Comparison of ENCODE assay signal across 10 cellular contexts in the genomic region with DNA sequence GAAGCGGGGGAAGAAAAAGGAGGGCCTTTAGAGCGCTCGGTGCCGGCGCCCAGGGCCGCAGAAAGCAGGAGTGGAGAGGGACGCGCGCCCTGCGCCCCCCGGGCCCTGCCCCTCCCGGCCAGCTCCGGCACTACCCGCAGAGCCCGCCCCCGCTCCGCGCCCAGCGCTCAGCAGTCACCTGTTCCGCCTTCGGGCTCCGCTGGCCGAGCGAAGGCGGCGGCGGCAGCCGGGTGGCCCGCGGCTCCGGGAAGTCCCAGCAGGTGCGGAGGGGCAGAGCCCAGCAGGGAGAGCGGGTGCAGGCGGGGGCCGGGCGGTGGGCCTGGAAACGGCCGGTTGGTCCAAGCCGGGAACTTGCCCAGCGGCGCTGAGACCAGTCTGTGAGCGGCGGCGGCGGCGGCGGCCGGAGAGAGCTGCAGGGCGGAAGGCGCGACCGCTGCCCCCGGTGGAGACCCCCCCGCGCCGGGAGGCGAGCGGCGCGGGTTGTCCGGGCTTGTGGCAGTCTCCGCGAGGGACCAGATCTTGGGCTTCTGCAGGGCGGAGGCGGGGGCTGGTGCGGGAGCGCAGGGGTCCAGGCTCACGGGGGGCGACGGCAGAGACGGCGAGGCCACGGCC. TPM values are rescaled to one million over a fixed set of nuclear protein-coding genes. Genes with fewer than 3 reads are reported as not detected.
DNase-seq lines count a peak whose midpoint lies in the region; ATAC-seq and TF ChIP-seq lines count a peak whose summit lies in the region.
"Had no signal": no experiment of that assay in that cellular context is flagged by ENCODE, and none has a peak within 500 bp of the region (broad histone marks: within the 10 kb centered on the region; RNA-seq: fewer than 3 reads in every experiment).

No MANE protein-coding gene starts in this region.

- ATAC-seq in HG03520 (IDR thresholded peaks at IDR 0.05; ENCODE audit: unreplicated experiment), result no peak
- ATAC-seq in naive thymus-derived CD8-positive, alpha-beta T cell, result no peak
- ATAC-seq: naive thymus-derived CD4-positive, alpha-beta T cell had no signal

- H3K4me3 Mint-ChIP-seq in progenitor cell of endocrine pancreas (ENCODE audit: low read depth), result peak overlapping the region; percentile 66
- H3K4me3 Mint-ChIP-seq in naive thymus-derived CD8-positive, alpha-beta T cell, result peak overlapping the region in 1 of 10 donors; percentile 68

- peaks cover 80% of the 10 kb centered on the region for H3K27me3 Mint-ChIP-seq in progenitor cell of endocrine pancreas
- peaks cover 38 to 85% (median 62%) of the 10 kb centered on the region in 5 donors for H3K27me3 Mint-ChIP-seq in naive thymus-derived CD8-positive, alpha-beta T cell

- H3K4me1 ChIP-seq in ES-I3 (ENCODE audit: insufficient read depth, low read length) (no peaks in the 10 kb centered on the region; the same call in 1 of the 2 replicates), tibial nerve (peaks cover 0 to 67% (median 10%) of the 10 kb centered on the region in 4 donors)

- H3K36me3 Mint-ChIP-seq in progenitor cell of endocrine pancreas (ENCODE audit: insufficient read depth), result no peaks in the 10 kb centered on the region
- H3K36me3 Mint-ChIP-seq in naive thymus-derived CD8-positive, alpha-beta T cell, result peaks cover 0 to 3% (median 0%) of the 10 kb centered on the region in 3 donors

- DNase-seq in NCI-H748 (lab: John Stamatoyannopoulos, UW; ENCODE audit: unreplicated experiment) (peak; percentile 43), fibroblast of villous mesenchyme (ENCODE audit: low read depth) (no peak), progenitor cell of endocrine pancreas (ENCODE audit: low spot score, unreplicated experiment) (peak; percentile 37), tibial nerve (ENCODE audit: low spot score in 2 of 2) (no peak)
- no peak for DNase-seq in stimulated activated CD8-positive, alpha-beta memory T cell treated with anti-CD3 and anti-CD28 coated beads, Interleukin-4, amount 100 ng/mL, for 48 hours
- DNase-seq in naive thymus-derived CD8-positive, alpha-beta T cell, result no peak

- H3K9ac ChIP-seq in ES-I3 (ENCODE audit: low read depth, low read length), result peak overlapping the region; percentile 67; the same call in 1 of the 2 replicates

- 2 to 8% methylated on average over 10 to 22 of the region's 73 CpGs for WGBS in tibial nerve, 2 donors

- TF ChIP-seq CTCF in fibroblast of villous mesenchyme (IDR thresholded peaks at IDR 0.05; ENCODE audit: insufficient read depth, low read depth, low read length), result no peak
- TF ChIP-seq CTCF in progenitor cell of endocrine pancreas (IDR thresholded peaks at IDR 0.05; ENCODE audit: unreplicated experiment), result no peak
- TF ChIP-seq CTCF in tibial nerve (IDR thresholded peaks at IDR 0.05), result no peak

- no peak for TF ChIP-seq EP300 in tibial nerve (IDR thresholded peaks at IDR 0.05)

- no peak overlapping the region for H3K27ac Mint-ChIP-seq in progenitor cell of endocrine pancreas
- H3K27ac Mint-ChIP-seq in naive thymus-derived CD8-positive, alpha-beta T cell, result no peak overlapping the region

- H3K27me3 ChIP-seq in tibial nerve, result peaks cover 3 to 84% of the 10 kb centered on the region in 2 donors

- no peaks in the 10 kb centered on the region for H3K36me3 ChIP-seq in ES-I3 (ENCODE audit: insufficient read depth, low read length)
- H3K36me3 ChIP-seq in tibial nerve, result no peaks in the 10 kb centered on the region

- H3K4me3 ChIP-seq in fibroblast of villous mesenchyme (ENCODE audit: low read depth, low read length) (peak overlapping the region; percentile 77), tibial nerve (peak overlapping the region in 2 of 4 donors; percentile 11 to 54)

- no peaks in the 10 kb centered on the region for H3K9me3 ChIP-seq in ES-I3 (ENCODE audit: control insufficient read depth, insufficient read depth, low read length)
- no peaks in the 10 kb centered on the region for H3K9me3 ChIP-seq in tibial nerve

- H3K4me1 Mint-ChIP-seq in progenitor cell of endocrine pancreas (ENCODE audit: low read depth), result peaks cover 14% of the 10 kb centered on the region
- peaks cover 17 to 35% (median 27%) of the 10 kb centered on the region in 4 donors for H3K4me1 Mint-ChIP-seq in naive thymus-derived CD8-positive, alpha-beta T cell

- H3K9me3 Mint-ChIP-seq in progenitor cell of endocrine pancreas (ENCODE audit: low read depth), result no peaks in the 10 kb centered on the region
- H3K9me3 Mint-ChIP-seq in naive thymus-derived CD8-positive, alpha-beta T cell, result no peaks in the 10 kb centered on the region
- H3K9me3 Mint-ChIP-seq: activated T-helper 2 cell treated with anti-CD3 and anti-CD28 coated beads, Interferon-gamma antibody, Interleukin-2, Interleukin-4, amounts not matched to agents 10 μg/mL and 5 μg/mL and 100 μg/mL, durations not matched to agents 14 hours and 24 hours and 36 hours had no signal

- POLR2A ChIA-PET in naive thymus-derived CD8-positive, alpha-beta T cell (lab: Charles Lee), result interaction anchor here (0.6 kb wide), 1 partner anchor 9 kb away, joined by 3 read pairs; no protein-coding TSS in a partner anchor

- no peak overlapping the region for H3K27ac ChIP-seq in tibial nerve

- no peak for TF ChIP-seq POLR2A in tibial nerve (IDR thresholded peaks at IDR 0.05)

RNA-seq across cellular contexts. Expression of a gene that starts 2.2 kb away (rescaled TPM):
- total RNA-seq in fibroblast of villous mesenchyme (0.64 and 0.86 TPM in 2 replicates), progenitor cell of endocrine pancreas (4.1 and 4.5 TPM in 2 replicates), tibial nerve (10 to 100 TPM in 1 of 4 donors, 1 to 10 TPM in 3; 1.3 to 10.5 (median 2.0) TPM)
- not detected for total RNA-seq in naive thymus-derived CD8-positive, alpha-beta T cell
- polyA plus RNA-seq in naive thymus-derived CD8-positive, alpha-beta T cell, result not detected
- polyA plus RNA-seq: naive thymus-derived CD4-positive, alpha-beta T cell had no signal

Comparison
In these comparisons a context has a peak if more than half of its experiments do, and no peak if none do; other contexts are left out.
1. DNase-seq: peak in NCI-H748 (single experiment) and progenitor cell of endocrine pancreas (single experiment); none in fibroblast of villous mesenchyme (single experiment), stimulated activated CD8-positive, alpha-beta memory T cell treated with anti-CD3 and anti-CD28 coated beads, Interleukin-4, amount 100 ng/mL, for 48 hours (single experiment), naive thymus-derived CD8-positive, alpha-beta T cell (0 of 10) and tibial nerve (0 of 2).